ENCODE assay signal across 8 cellular contexts in the genomic region with DNA sequence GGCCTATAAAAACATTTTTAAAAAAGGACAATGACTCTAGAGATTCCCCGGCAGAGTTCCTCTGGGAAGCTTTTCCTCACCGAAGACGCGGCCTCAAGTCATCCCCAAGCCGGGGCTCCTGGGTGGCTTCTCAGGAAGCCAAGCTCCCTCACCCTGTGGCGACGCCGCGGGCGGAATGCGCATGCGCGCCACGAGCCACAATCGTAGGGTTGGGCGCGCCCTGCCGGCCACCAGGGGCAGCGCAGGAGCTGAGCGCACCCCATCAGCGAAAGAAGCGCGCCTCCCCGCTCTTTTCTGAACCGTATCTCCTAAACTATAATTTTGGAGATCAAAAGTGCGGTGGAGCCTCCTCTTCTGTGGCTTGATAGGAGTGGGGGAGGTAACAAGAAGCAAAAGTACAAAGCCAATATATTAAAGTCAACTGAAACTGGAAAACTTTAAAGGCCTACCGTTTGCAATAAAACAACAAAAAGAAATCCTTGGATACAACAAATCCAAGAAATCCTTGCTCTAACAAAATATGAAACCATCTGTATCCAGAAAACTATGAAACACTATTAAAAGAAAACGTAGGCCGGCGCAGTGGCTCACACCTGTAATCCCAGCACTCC. TPM values are rescaled to one million over a fixed set of nuclear protein-coding genes. Genes with fewer than 3 reads are reported as not detected.
DNase-seq lines count a peak whose midpoint lies in the region; ATAC-seq and TF ChIP-seq lines count a peak whose summit lies in the region.

No MANE protein-coding gene starts in this region.

- no peak for TF ChIP-seq EP300 in upper lobe of left lung (IDR thresholded peaks at IDR 0.05)

- POLR2A ChIA-PET in AG04449 (lab: Yijun Ruan, JAX): no interaction called here

- peaks cover 7% of the 10 kb centered on the region for H3K36me3 Mint-ChIP-seq in glutamatergic neuron (ENCODE audit: unreplicated experiment)

- no peak overlapping the region for H3K4me3 Mint-ChIP-seq in glutamatergic neuron (ENCODE audit: unreplicated experiment)

- H3K27ac Mint-ChIP-seq in glutamatergic neuron (ENCODE audit: unreplicated experiment): no peak overlapping the region

- H3K27me3 Mint-ChIP-seq in glutamatergic neuron (ENCODE audit: unreplicated experiment): peaks cover 3% of the 10 kb centered on the region

- peak in 1 of 2 donors; percentile 74 for ATAC-seq in upper lobe of left lung (ENCODE audit: low FRiP score in 2 of 2)

- peaks cover 2% of the 10 kb centered on the region for H3K9me3 Mint-ChIP-seq in glutamatergic neuron (ENCODE audit: unreplicated experiment)

- H3K4me1 Mint-ChIP-seq in glutamatergic neuron (ENCODE audit: low read depth, unreplicated experiment): no peaks in the 10 kb centered on the region

- H3K27me3 ChIP-seq in upper lobe of left lung: no peaks in the 10 kb centered on the region

- no peak for DNase-seq in AG04449 (ENCODE audit: low read depth, low spot score)
- DNase-seq in NCI-H1092 (lab: John Stamatoyannopoulos, UW): peak; percentile 6
- DNase-seq in activated effector memory CD4-positive, alpha-beta T cell treated with anti-CD3 and anti-CD28 coated beads, Interleukin-2, amount 50 U/mL, for 16 hours: peak; percentile 96
- peak; percentile 86 for DNase-seq in glutamatergic neuron
- peak; percentile 93 for DNase-seq in posterior vena cava (ENCODE audit: low spot score)
- DNase-seq in upper lobe of left lung: peak; percentile 72 to 97
- DNase-seq in NCI-H345 treated with DMSO at 0.1 percent for 48 hours (lab: John Stamatoyannopoulos, UW; ENCODE audit: unreplicated experiment): no peak
- no peak for DNase-seq in NCI-H146 (lab: John Stamatoyannopoulos, UW)

- TF ChIP-seq CTCF in AG04449 (IDR thresholded peaks at IDR 0.05; ENCODE audit: insufficient read depth, low read length, missing control alignments): peak; percentile 65
- TF ChIP-seq CTCF in glutamatergic neuron (IDR thresholded peaks at IDR 0.05; ENCODE audit: partially characterized antibody, unreplicated experiment): peak; percentile 83
- peak; percentile 72 to 90 (median 86) for TF ChIP-seq CTCF in upper lobe of left lung (IDR thresholded peaks at IDR 0.05)

- H3K27ac ChIP-seq in upper lobe of left lung: no peak overlapping the region

- intact Hi-C loops in posterior vena cava (cut with DNase I): no loop called here

- H3K4me3 ChIP-seq in AG04449 (ENCODE audit: low read depth, low read length): no peak overlapping the region
- peak overlapping the region in 1 of 4 donors; percentile 32 for H3K4me3 ChIP-seq in upper lobe of left lung

- H3K4me1 ChIP-seq in upper lobe of left lung: peaks cover 0 to 23% (median 6%) of the 10 kb centered on the region in 4 donors

- CTCF ChIA-PET in AG04449 (lab: Yijun Ruan, JAX): interaction anchor here (0.7 kb wide), 1 partner anchor 65 kb away, joined by 3 read pairs; no protein-coding TSS in a partner anchor

- TF ChIP-seq POLR2A in upper lobe of left lung (IDR thresholded peaks at IDR 0.05): no peak

- peaks cover 0 to 31% (median 11%) of the 10 kb centered on the region in 4 donors for H3K9me3 ChIP-seq in upper lobe of left lung

- H3K36me3 ChIP-seq in upper lobe of left lung: no peaks in the 10 kb centered on the region

- 12 to 17% methylated on average over 30 of the region's 30 CpGs for WGBS in upper lobe of left lung, 2 donors

RNA-seq across cellular contexts. Expression of a gene that starts 17.4 kb away (rescaled TPM):
- total RNA-seq in glutamatergic neuron (ENCODE audit: unreplicated experiment) (90.7 TPM), posterior vena cava (10 to 100 TPM; 36.9 to 38.5 TPM), upper lobe of left lung (100 to 1,000 TPM in 2 of 6 donors, 10 to 100 TPM in 4; 42.2 to 136 (median 50.5) TPM)

RNA-seq across cellular contexts. Expression of a gene that starts 51.3 kb away (rescaled TPM):
- total RNA-seq in glutamatergic neuron (ENCODE audit: unreplicated experiment) (21.7 TPM), posterior vena cava (10 to 100 TPM; 10.2 to 12.2 TPM), upper lobe of left lung (10 to 100 TPM in 2 of 6 donors, 1 to 10 TPM in 4; 6.5 to 24.1 (median 9.4) TPM)

Comparison
In these comparisons a context has a peak if more than half of its experiments do, and no peak if none do; other contexts are left out.
1. DNase-seq: peak in NCI-H1092 (single experiment), activated effector memory CD4-positive, alpha-beta T cell treated with anti-CD3 and anti-CD28 coated beads, Interleukin-2, amount 50 U/mL, for 16 hours (single experiment), glutamatergic neuron (single experiment), posterior vena cava (single experiment) and upper lobe of left lung (2 of 2); none in AG04449 (single experiment), NCI-H345 treated with DMSO at 0.1 percent for 48 hours (single experiment) and NCI-H146 (single experiment).
2. Peak in every context shown above with its lines, with median percentiles within 50 percentile points of each other: CTCF ChIP-seq.